ENCODE assay signal across 10 cellular contexts in genomic region chr10:932589-932988, GRCh38. TPM values are rescaled to one million over a fixed set of nuclear protein-coding genes. Genes with fewer than 3 reads are reported as not detected.
A peak's percentile ranks its signal among the peaks of the same experiment; 100 is the strongest.
DNase-seq lines count a peak whose midpoint lies in the region; ATAC-seq, FAIRE-seq and TF ChIP-seq lines count a peak whose summit lies in the region.
"Had no signal": no experiment of that assay in that cellular context is flagged by ENCODE, and none has a peak within 500 bp of the region (broad histone marks: within the 10 kb centered on the region; RNA-seq: fewer than 3 reads in every experiment).

No MANE protein-coding gene starts in this region.

- H3K27me3 Mint-ChIP-seq in H9 (ENCODE audit: low read depth): no peaks in the 10 kb centered on the region
- no peaks in the 10 kb centered on the region for H3K27me3 Mint-ChIP-seq in activated CD4-positive, alpha-beta memory T cell treated with anti-CD3 and anti-CD28 coated beads for 36 hours

- H2BK20ac ChIP-seq in H9 (ENCODE audit: low read depth, low read length, poor library complexity, severe bottlenecking): no peak overlapping the region

- H3K79me2 ChIP-seq in H9 (ENCODE audit: insufficient read depth, low read length): peaks cover 30% of the 10 kb centered on the region

- TF ChIP-seq CTCF in H9 (conservative IDR thresholded peaks at IDR 0.05): no peak

- H3K23me2 ChIP-seq in H9 (ENCODE audit: insufficient read length, low read depth, low read length, poor library complexity, severe bottlenecking): peaks cover 8% of the 10 kb centered on the region

- no peak overlapping the region for H3K56ac ChIP-seq in H9 (ENCODE audit: insufficient read length, low read depth, low read length)

- H3K9me3 Mint-ChIP-seq in H9: no peaks in the 10 kb centered on the region; a peak in 1 of 5 replicates
- H3K9me3 Mint-ChIP-seq in activated CD4-positive, alpha-beta memory T cell treated with anti-CD3 and anti-CD28 coated beads for 36 hours: no peaks in the 10 kb centered on the region
- H3K9me3 Mint-ChIP-seq in stimulated activated effector memory CD8-positive, alpha-beta T cell treated with anti-CD3 and anti-CD28 coated beads, Interleukin-12 subunit alpha, Interleukin-12 subunit beta, amount 100 ng/mL, for 72 hours: no peaks in the 10 kb centered on the region

- H3K79me1 ChIP-seq in H9 (ENCODE audit: insufficient read depth, low read depth, low read length, poor library complexity, severe bottlenecking): no peaks in the 10 kb centered on the region

- peaks cover 23 to 32% of the 10 kb centered on the region in 2 experiments for H3K4me1 Mint-ChIP-seq in H9
- H3K4me1 Mint-ChIP-seq in activated CD4-positive, alpha-beta memory T cell treated with anti-CD3 and anti-CD28 coated beads for 36 hours (ENCODE audit: low read depth): peaks cover 27% of the 10 kb centered on the region
- peaks cover 23% of the 10 kb centered on the region for H3K4me1 Mint-ChIP-seq in stimulated activated effector memory CD8-positive, alpha-beta T cell treated with anti-CD3 and anti-CD28 coated beads, Interleukin-12 subunit alpha, Interleukin-12 subunit beta, amount 100 ng/mL, for 72 hours

- no peaks in the 10 kb centered on the region; the same call in 1 of the 2 replicates for H3K4me1 ChIP-seq in H9 (ENCODE audit: insufficient read depth, low read length)

- no peaks in the 10 kb centered on the region for H3K36me3 Mint-ChIP-seq in H9 (ENCODE audit: insufficient read depth in 1 of 3, low read depth in 3 of 3)
- peaks cover 8% of the 10 kb centered on the region for H3K36me3 Mint-ChIP-seq in activated CD4-positive, alpha-beta memory T cell treated with anti-CD3 and anti-CD28 coated beads for 36 hours
- peaks cover 39% of the 10 kb centered on the region for H3K36me3 Mint-ChIP-seq in stimulated activated effector memory CD8-positive, alpha-beta T cell treated with anti-CD3 and anti-CD28 coated beads, Interleukin-12 subunit alpha, Interleukin-12 subunit beta, amount 100 ng/mL, for 72 hours

- H4K91ac ChIP-seq in H9 (ENCODE audit: insufficient read length, low read depth, low read length): no peak overlapping the region

- H4K8ac ChIP-seq in H9 (replicated peaks; ENCODE audit: insufficient read length, low read depth, low read length): no peak overlapping the region

- no peak overlapping the region for H2BK120ac ChIP-seq in H9 (ENCODE audit: low read depth, low read length, poor library complexity, severe bottlenecking)

- intact Hi-C loops in activated CD4-positive, alpha-beta memory T cell treated with anti-CD3 and anti-CD28 coated beads for 36 hours (cut with micrococcal nuclease): no loop called here
- intact Hi-C loops in left cardiac atrium (cut with DNase I): no loop called here

- H3K9ac ChIP-seq in H9 (ENCODE audit: extremely low read depth, insufficient read length, low read length): no peak overlapping the region

- TF ChIP-seq POLR2A in H54 (IDR thresholded peaks at IDR 0.05; ENCODE audit: low read depth, low read length): no peak

- no peak overlapping the region for H2BK15ac ChIP-seq in H9 (ENCODE audit: low read depth, low read length)

- DNase-seq in H9 (no peak), left cardiac atrium (peak; percentile 30), HCEC 1CT (no peak), H54 (ENCODE audit: insufficient read length, low spot score) (no peak), NCI-H2196 (lab: John Stamatoyannopoulos, UW; ENCODE audit: unreplicated experiment) (no peak)
- DNase-seq in activated CD4-positive, alpha-beta memory T cell treated with anti-CD3 and anti-CD28 coated beads for 36 hours: no peak
- DNase-seq in stimulated activated effector memory CD8-positive, alpha-beta T cell treated with anti-CD3 and anti-CD28 coated beads, Interleukin-12 subunit alpha, Interleukin-12 subunit beta, amount 100 ng/mL, for 72 hours (ENCODE audit: low spot score in 2 of 2): no peak
- DNase-seq: NCI-H1694 had no signal

- no peak for FAIRE-seq in H54 (lab: Jason Lieb, UNC)
- FAIRE-seq: GM12892 had no signal

- no peak overlapping the region for H2BK12ac ChIP-seq in H9 (ENCODE audit: insufficient read length, low read depth, low read length)

- H3K27ac Mint-ChIP-seq in H9: peak overlapping the region in 2 of 3 experiments; percentile 83 to 94; a peak in 2 of 7 replicates
- peak overlapping the region; percentile 75 for H3K27ac Mint-ChIP-seq in activated CD4-positive, alpha-beta memory T cell treated with anti-CD3 and anti-CD28 coated beads for 36 hours
- H3K27ac Mint-ChIP-seq in stimulated activated effector memory CD8-positive, alpha-beta T cell treated with anti-CD3 and anti-CD28 coated beads, Interleukin-12 subunit alpha, Interleukin-12 subunit beta, amount 100 ng/mL, for 72 hours: peak overlapping the region; percentile 93

- peak overlapping the region; percentile 37 to 73 for H3K4me3 Mint-ChIP-seq in H9
- H3K4me3 Mint-ChIP-seq in activated CD4-positive, alpha-beta memory T cell treated with anti-CD3 and anti-CD28 coated beads for 36 hours: peak overlapping the region; percentile 68
- H3K4me3 Mint-ChIP-seq in stimulated activated effector memory CD8-positive, alpha-beta T cell treated with anti-CD3 and anti-CD28 coated beads, Interleukin-12 subunit alpha, Interleukin-12 subunit beta, amount 100 ng/mL, for 72 hours: peak overlapping the region; percentile 68

- no peak overlapping the region for H4K5ac ChIP-seq in H9 (ENCODE audit: insufficient read length, low read depth, low read length)

- H3K4me2 ChIP-seq in H9 (ENCODE audit: insufficient read depth, insufficient read length, low read length): no peak overlapping the region

- H2BK5ac ChIP-seq in H9 (ENCODE audit: insufficient read length, low read length): no peak overlapping the region

- H2AK5ac ChIP-seq in H9 (ENCODE audit: insufficient read length, low read length): no peak overlapping the region

- CTCF ChIA-PET in activated CD4-positive, alpha-beta memory T cell treated with anti-CD3 and anti-CD28 coated beads for 36 hours (lab: Charles Lee): no interaction called here

- POLR2A ChIA-PET in activated CD4-positive, alpha-beta memory T cell treated with anti-CD3 and anti-CD28 coated beads for 36 hours (lab: Charles Lee): interaction anchor here (1.7 to 2.5 kb wide), 2 partner anchors 55 to 123 kb away, joined by 6 to 7 read pairs; partner anchors contain the start of genes GTPBP4 and WDR37

- H3K9me3 ChIP-seq in H9 (ENCODE audit: control insufficient read depth, low read depth, low read length): no peaks in the 10 kb centered on the region

- ATAC-seq in left cardiac atrium: no peak
- no peak for ATAC-seq in stimulated activated effector memory CD8-positive, alpha-beta T cell treated with anti-CD3 and anti-CD28 coated beads, Interleukin-12 subunit alpha, Interleukin-12 subunit beta, amount 100 ng/mL, for 72 hours
- ATAC-seq in HG02973 (IDR thresholded peaks at IDR 0.05; ENCODE audit: unreplicated experiment): no peak

- no CpG with 5 or more reads among the region's 28 CpGs for WGBS in H9 (ENCODE audit: extremely low coverage, insufficient read length, low lambda C conversion rate)

- no peak overlapping the region for H3K27ac ChIP-seq in H9 (ENCODE audit: insufficient read length, low read depth, low read length)

- no peak overlapping the region for H3K23ac ChIP-seq in H9 (ENCODE audit: insufficient read length, low read depth, low read length)

- no peak overlapping the region for H3K14ac ChIP-seq in H9 (ENCODE audit: insufficient read depth, low read length)

- H3T11ph ChIP-seq in H9 (ENCODE audit: low read length): no peak overlapping the region

- no peak overlapping the region for H2AFZ ChIP-seq in H9 (ENCODE audit: low read length)

- H3K27me3 ChIP-seq in H9 (ENCODE audit: insufficient read depth, low read length): no peaks in the 10 kb centered on the region

- no peaks in the 10 kb centered on the region for H4K20me1 ChIP-seq in H9 (ENCODE audit: control insufficient read depth, insufficient read depth, insufficient read length)

- no peak overlapping the region for H3K18ac ChIP-seq in H9 (ENCODE audit: insufficient read length, low read depth, low read length)

- H3K4ac ChIP-seq in H9 (ENCODE audit: low read depth, low read length): no peak overlapping the region

RNA-seq across cellular contexts. Expression of gene LARP4B, which starts 1.1 kb away (rescaled TPM):
- total RNA-seq in H9 (2021) (88.9 and 92.8 TPM in 2 replicates), left cardiac atrium (10 to 100 TPM; 45.3 to 53.9 TPM)
- 10 to 100 TPM; 92.1 to 95.0 TPM for total RNA-seq in activated CD4-positive, alpha-beta memory T cell treated with anti-CD3 and anti-CD28 coated beads for 36 hours

RNA-seq across cellular contexts. Expression of gene GTPBP4, which starts 55.6 kb away (rescaled TPM):
- total RNA-seq in H9 (2021) (131 and 134 TPM in 2 replicates), left cardiac atrium (10 to 100 TPM; 25.0 to 37.7 TPM)
- 100 to 1,000 TPM; 107 TPM for total RNA-seq in activated CD4-positive, alpha-beta memory T cell treated with anti-CD3 and anti-CD28 coated beads for 36 hours
